In the genomic region with DNA sequence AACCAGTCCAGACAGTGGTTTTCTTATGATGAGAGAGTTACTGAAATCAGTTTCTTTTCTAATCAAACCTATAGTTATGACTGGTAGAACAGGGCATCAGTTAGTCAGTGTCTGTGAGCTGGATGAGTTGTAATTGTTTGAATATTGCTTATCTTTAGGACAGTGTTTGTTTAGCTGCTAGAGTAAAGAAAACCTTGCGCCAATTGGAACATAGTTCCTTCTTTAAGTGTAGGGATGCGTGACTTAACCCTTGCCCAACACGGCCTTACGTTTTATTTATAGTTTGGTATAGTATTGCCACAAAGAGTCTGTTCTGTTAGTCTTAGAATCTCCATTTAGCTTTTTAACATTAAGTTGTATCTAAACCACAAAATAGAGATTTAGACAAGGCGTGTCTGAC, we compare ENCODE assay signal across 30 cellular contexts.
DNase-seq lines count a peak whose midpoint lies in the region; TF ChIP-seq lines count a peak whose summit lies in the region.
"Had no signal": no experiment of that assay in that cellular context is flagged by ENCODE, and none has a peak within 500 bp of the region (broad histone marks: within the 10 kb centered on the region; RNA-seq: fewer than 3 reads in every experiment).

No MANE protein-coding gene starts in this region.

- CTCF ChIA-PET in PC-9 (lab: Charles Lee) = no interaction called here

- DNase-seq in GM23248 = no peak
- DNase-seq in NCI-H146 (lab: John Stamatoyannopoulos, UW) = peak; percentile 2
- no peak for DNase-seq in PC-9
- no peak for DNase-seq in fibroblast of lung (ENCODE audit: low read depth in 2 of 2)
- no peak for DNase-seq in HPDE6-E6E7 (ENCODE audit: extremely low spot score)
- DNase-seq in activated CD4-positive, CD25-positive, alpha-beta regulatory T cell treated with anti-CD3 and anti-CD28 coated beads, Interleukin-2, amount 50 U/mL, for 72 hours = no peak
- no peak for DNase-seq in LoVo (ENCODE audit: low spot score)
- DNase-seq: activated B cell treated with CpG ODN at 0.5 μM for 24 hours; activated gamma-delta T cell; activated naive CD8-positive, alpha-beta T cell treated with anti-CD3 and anti-CD28 coated beads, Interleukin-2, amount 10 ng/mL, durations not matched to agents 7 days and 5 days; activated T-cell treated with anti-CD3 and anti-CD28 coated beads, Interleukin-2, amount 50 U/mL, for 24 hours; aorta; C1 segment of cervical spinal cord; cortex of kidney; DMS79; effector memory CD8-positive, alpha-beta T cell; glutamatergic neuron; HCEC 1CT; left lung; MV-4-11; NCI-H1694 treated with DMSO at 0.1 percent for 48 hours; NCI-H2171 treated with DMSO at 0.1 percent for 48 hours; NCI-H774; nephron progenitor cell; SK-N-SH; substantia nigra; trophoblast cell had no signal

- TF ChIP-seq CTCF in PC-9 (conservative IDR thresholded peaks at IDR 0.05) (no peak), fibroblast of lung (conservative IDR thresholded peaks at IDR 0.05 in 1 of 2, IDR thresholded peaks at IDR 0.05 in 1 of 2; ENCODE audit: low read depth in 1 of 2, low read length in 2 of 2) (no peak)

- 0 out of 2 replicates have a peak overlapping the region, but pooled peaks have one; percentile 7 for H2AFZ ChIP-seq in GM23248
- 0 out of 2 replicates have a peak overlapping the region, but pooled peaks have one; percentile 16 for H2AFZ ChIP-seq in PC-9
- H2AFZ ChIP-seq in fibroblast of lung (ENCODE audit: low read length) = peak overlapping the region; percentile 21

- peaks cover 14% of the 10 kb centered on the region for H3F3A ChIP-seq in GM23248 (ENCODE audit: insufficient read depth)
- no peaks in the 10 kb centered on the region; the same call in 1 of the 2 replicates for H3F3A ChIP-seq in PC-9 (ENCODE audit: insufficient read depth, low read depth)

- H3K36me3 ChIP-seq in GM23248 (ENCODE audit: low read depth) (no peaks in the 10 kb centered on the region), PC-9 (ENCODE audit: low read depth) (no peaks in the 10 kb centered on the region), fibroblast of lung (ENCODE audit: control insufficient read depth, insufficient read depth, low read length) (no peaks in the 10 kb centered on the region)
- H3K36me3 ChIP-seq: left lung had no signal

- 99% methylated on average over 5 of the region's 5 CpGs for WGBS in GM23248 (ENCODE audit: low coverage in 1 of 2, low lambda C conversion rate in 2 of 2, missing lambda C conversion rate in 2 of 2), 2 experiments

- H3K27me3 ChIP-seq in GM23248 (replicated peaks; ENCODE audit: insufficient read depth) = no peaks in the 10 kb centered on the region
- no peaks in the 10 kb centered on the region for H3K27me3 ChIP-seq in PC-9 (ENCODE audit: insufficient read depth, low read depth)
- no peaks in the 10 kb centered on the region for H3K27me3 ChIP-seq in fibroblast of lung (ENCODE audit: control insufficient read depth, insufficient read depth, low read length)
- H3K27me3 ChIP-seq: left lung had no signal

- H3K4me1 ChIP-seq in GM23248 (ENCODE audit: insufficient read depth) (peaks cover 23% of the 10 kb centered on the region), PC-9 (replicated peaks; ENCODE audit: insufficient read depth) (peaks cover 13% of the 10 kb centered on the region), fibroblast of lung (ENCODE audit: control insufficient read depth, extremely low read depth, insufficient read depth, low read length) (no peaks in the 10 kb centered on the region)
- H3K4me1 ChIP-seq: left lung had no signal

- H3K4me3 ChIP-seq in GM23248 (no peak overlapping the region), PC-9 (no peak overlapping the region), fibroblast of lung (replicated peaks in 1 of 4; ENCODE audit: control extremely low read depth in 1 of 4, insufficient read depth in 1 of 4, low read depth in 3 of 4, low read length in 4 of 4) (no peak overlapping the region)
- H3K4me3 ChIP-seq: left lung had no signal

- no peaks in the 10 kb centered on the region for H3K79me2 ChIP-seq in GM23248 (ENCODE audit: insufficient read depth)
- H3K79me2 ChIP-seq in PC-9 (ENCODE audit: low read depth) = no peaks in the 10 kb centered on the region
- no peaks in the 10 kb centered on the region for H3K79me2 ChIP-seq in fibroblast of lung (ENCODE audit: control insufficient read depth, insufficient read depth, low read length)

- H4K20me1 ChIP-seq in GM23248 (ENCODE audit: insufficient read depth) (no peaks in the 10 kb centered on the region), PC-9 (ENCODE audit: insufficient read depth) (no peaks in the 10 kb centered on the region), fibroblast of lung (ENCODE audit: control insufficient read depth, extremely low read depth, insufficient read depth, low read length) (no peaks in the 10 kb centered on the region)

- POLR2A ChIA-PET in PC-9 (lab: Charles Lee; ENCODE audit: unreplicated experiment) = no interaction called here

- H3K9me3 ChIP-seq in GM23248 (ENCODE audit: low read depth) (no peaks in the 10 kb centered on the region), PC-9 (ENCODE audit: insufficient read depth, low read depth) (peaks cover 6% of the 10 kb centered on the region; the same call in 1 of the 2 replicates), fibroblast of lung (ENCODE audit: control insufficient read depth, insufficient read depth, low read depth, low read length) (no peaks in the 10 kb centered on the region)
- H3K9me3 ChIP-seq: Caco-2, left lung, SK-N-SH had no signal

- no TSS peak for BruUV-seq in PC-9 (replicated peaks; lab: Mats Ljungman, UMichigan)

- H3K9me2 ChIP-seq in GM23248 (ENCODE audit: insufficient read depth) (no peaks in the 10 kb centered on the region; the same call in 1 of the 2 replicates), PC-9 (ENCODE audit: insufficient read depth) (no peaks in the 10 kb centered on the region)

- H3K4me2 ChIP-seq in GM23248 (ENCODE audit: unreplicated experiment) (no peak overlapping the region), PC-9 (no peak overlapping the region), fibroblast of lung (ENCODE audit: extremely low read depth, insufficient read depth, low read length) (no peak overlapping the region)
- H3K4me2 ChIP-seq: KMS-11, SK-N-SH had no signal

- no peak overlapping the region for H3K9ac ChIP-seq in GM23248
- H3K9ac ChIP-seq in fibroblast of lung (ENCODE audit: insufficient read depth, low read length) = no peak overlapping the region
- H3K9ac ChIP-seq: KMS-11, SK-N-SH had no signal

- intact Hi-C loops in PC-9 (cut with micrococcal nuclease; ENCODE audit: unreplicated experiment) = no loop called here

- no peak overlapping the region for H3K27ac ChIP-seq in GM23248
- H3K27ac ChIP-seq in PC-9 = no peak overlapping the region
- H3K27ac ChIP-seq in fibroblast of lung (ENCODE audit: insufficient read depth, low read length) = no peak overlapping the region
- H3K27ac ChIP-seq: KMS-11, left lung, RWPE1 had no signal

- in situ Hi-C loops in GM23248 (cut with MboI) = no loop called here
